Comparison of ENCODE assay signal across 9 cellular contexts in the genomic region with DNA sequence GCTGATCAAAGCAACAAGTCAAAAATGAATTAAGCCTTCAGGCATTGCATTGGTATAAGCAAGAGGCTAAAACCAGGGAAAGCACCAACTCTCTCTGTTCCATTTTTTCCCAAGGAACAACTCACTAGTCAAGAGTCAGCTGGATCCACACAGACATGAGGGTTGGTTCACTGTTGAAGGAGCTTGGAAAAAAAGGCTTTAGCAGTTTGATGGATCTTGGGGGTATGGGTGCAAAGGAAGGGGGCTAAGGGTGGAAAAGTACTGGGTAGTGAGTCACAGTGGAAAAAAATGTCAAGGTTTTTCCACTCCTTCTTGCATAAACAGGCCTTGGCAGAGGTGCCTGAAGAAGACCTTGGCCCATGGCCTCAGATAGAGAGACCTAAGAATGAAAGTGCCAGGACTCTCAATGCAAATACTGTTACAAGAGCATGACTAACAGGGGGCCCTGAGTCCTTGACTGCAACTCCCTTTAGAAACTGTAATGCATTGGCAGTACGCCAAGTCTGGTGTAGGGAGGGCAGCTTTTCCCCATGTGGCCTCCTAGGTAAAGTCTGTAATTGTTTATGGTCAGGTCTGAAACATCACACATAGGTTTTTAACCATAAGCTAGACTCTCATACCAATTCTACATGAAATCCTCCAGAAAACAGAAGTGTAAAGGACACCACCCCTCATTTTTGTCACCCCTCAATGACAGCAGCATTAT. TPM values are rescaled to one million over a fixed set of nuclear protein-coding genes. Genes with fewer than 3 reads are reported as not detected.
DNase-seq lines count a peak whose midpoint lies in the region; ATAC-seq lines count a peak whose summit lies in the region.
"Had no signal": no experiment of that assay in that cellular context is flagged by ENCODE, and none has a peak within 500 bp of the region (broad histone marks: within the 10 kb centered on the region; RNA-seq: fewer than 3 reads in every experiment).

No MANE protein-coding gene starts in this region.

- peak overlapping the region; percentile 62 for H3K27ac Mint-ChIP-seq in activated T-cell treated with anti-CD3 and anti-CD28 coated beads, Interleukin-2, amount 50 U/mL, for 72 hours
- H3K27ac Mint-ChIP-seq: memory B cell had no signal

- peaks cover 2 to 8% of the 10 kb centered on the region in 2 donors for H3K36me3 Mint-ChIP-seq in activated T-cell treated with anti-CD3 and anti-CD28 coated beads, Interleukin-2, amount 50 U/mL, for 72 hours (ENCODE audit: insufficient read depth in 2 of 2)

- no peaks in the 10 kb centered on the region for H3K9me3 Mint-ChIP-seq in activated T-cell treated with anti-CD3 and anti-CD28 coated beads, Interleukin-2, amount 50 U/mL, for 72 hours
- H3K9me3 Mint-ChIP-seq: memory B cell had no signal

- H3K27me3 Mint-ChIP-seq in activated T-cell treated with anti-CD3 and anti-CD28 coated beads, Interleukin-2, amount 50 U/mL, for 72 hours (ENCODE audit: low read depth), result no peaks in the 10 kb centered on the region
- H3K27me3 Mint-ChIP-seq: memory B cell had no signal

- H3K4me3 Mint-ChIP-seq in activated T-cell treated with anti-CD3 and anti-CD28 coated beads, Interleukin-2, amount 50 U/mL, for 72 hours, result peak overlapping the region; percentile 27 to 47
- H3K4me3 Mint-ChIP-seq: memory B cell had no signal

- H3K4me1 Mint-ChIP-seq in activated T-cell treated with anti-CD3 and anti-CD28 coated beads, Interleukin-2, amount 50 U/mL, for 72 hours (ENCODE audit: low read depth), result peaks cover 31% of the 10 kb centered on the region
- H3K4me1 Mint-ChIP-seq: memory B cell had no signal

- ATAC-seq in HG03135 (IDR thresholded peaks at IDR 0.05; ENCODE audit: unreplicated experiment) (peak; percentile 100), left lobe of liver (peak; percentile 83)
- peak; percentile 99 to 100 for ATAC-seq in activated T-cell treated with anti-CD3 and anti-CD28 coated beads, Interleukin-2, amount 50 U/mL, for 72 hours (replicated peaks in 1 of 2)

- DNase-seq in COLO829 (ENCODE audit: low spot score) (peak; percentile 88), GM19240 (ENCODE audit: insufficient read length, low spot score) (peak; percentile 59), NCI-H2227 (lab: John Stamatoyannopoulos, UW; ENCODE audit: unreplicated experiment) (peak; percentile 76), left lobe of liver (ENCODE audit: low spot score) (peak; percentile 72), NOMO-1 treated with DMSO at 0.1 percent for 48 hours (lab: John Stamatoyannopoulos, UW; ENCODE audit: unreplicated experiment) (no peak), NCI-H526 treated with DMSO at 0.1 percent for 48 hours (lab: John Stamatoyannopoulos, UW) (no peak)
- peak; percentile 78 to 81 for DNase-seq in activated T-cell treated with anti-CD3 and anti-CD28 coated beads, Interleukin-2, amount 50 U/mL, for 72 hours

RNA-seq across cellular contexts. Expression of gene ACTL7A, which starts 23.7 kb away (rescaled TPM):
- total RNA-seq in activated T-cell treated with anti-CD3 and anti-CD28 coated beads, Interleukin-2, amount 50 U/mL, for 72 hours, result not detected
- total RNA-seq in left lobe of liver, result not detected

RNA-seq across cellular contexts. Expression of gene ACTL7B, which starts 30.0 kb away (rescaled TPM):
- total RNA-seq in activated T-cell treated with anti-CD3 and anti-CD28 coated beads, Interleukin-2, amount 50 U/mL, for 72 hours, result under 1 TPM in 1 of 2 donors, not detected in 1; 0.12 TPM
- not detected for total RNA-seq in left lobe of liver

RNA-seq across cellular contexts. Expression of gene ELP1, which starts 48.1 kb away (rescaled TPM):
- total RNA-seq in activated T-cell treated with anti-CD3 and anti-CD28 coated beads, Interleukin-2, amount 50 U/mL, for 72 hours, result 10 to 100 TPM; 25.6 to 39.5 TPM
- 10.4 TPM for total RNA-seq in left lobe of liver

RNA-seq across cellular contexts. Expression of gene ABITRAM, which starts 48.4 kb away (rescaled TPM):
- total RNA-seq in activated T-cell treated with anti-CD3 and anti-CD28 coated beads, Interleukin-2, amount 50 U/mL, for 72 hours, result 10 to 100 TPM; 11.3 to 13.9 TPM
- 6.1 TPM for total RNA-seq in left lobe of liver

Comparison
In these comparisons a context has a peak if more than half of its experiments do, and no peak if none do; other contexts are left out.
1. DNase-seq: peak in COLO829 (single experiment), GM19240 (single experiment), NCI-H2227 (single experiment), activated T-cell treated with anti-CD3 and anti-CD28 coated beads, Interleukin-2, amount 50 U/mL, for 72 hours (2 of 2) and left lobe of liver (single experiment); none in NOMO-1 treated with DMSO at 0.1 percent for 48 hours (single experiment) and NCI-H526 treated with DMSO at 0.1 percent for 48 hours (single experiment).
2. Peak in every context shown above with its lines, with median percentiles within 50 percentile points of each other: ATAC-seq.